ENCODE assay signal across 9 cellular contexts in genomic region chr19:29645911-29646310, GRCh38. TPM values are rescaled to one million over a fixed set of nuclear protein-coding genes. Genes with fewer than 3 reads are reported as not detected.
DNase-seq lines count a peak whose midpoint lies in the region; ATAC-seq and TF ChIP-seq lines count a peak whose summit lies in the region.
"Had no signal": no experiment of that assay in that cellular context is flagged by ENCODE, and none has a peak within 500 bp of the region (broad histone marks: within the 10 kb centered on the region; RNA-seq: fewer than 3 reads in every experiment).

No MANE protein-coding gene starts in this region.

- no peaks in the 10 kb centered on the region for H3K9me3 Mint-ChIP-seq in activated naive CD8-positive, alpha-beta T cell (ENCODE audit: low read depth)
- no peaks in the 10 kb centered on the region for H3K9me3 Mint-ChIP-seq in activated naive CD8-positive, alpha-beta T cell treated with anti-CD3 and anti-CD28 coated beads for 36 hours
- no peaks in the 10 kb centered on the region for H3K9me3 Mint-ChIP-seq in activated T-helper 1 cell treated with anti-CD3 and anti-CD28 coated beads, Interleukin-12 subunit alpha, Interleukin-12 subunit beta, Interleukin-2, Interleukin-4 antibody, amounts not matched to agents 30 ng/mL and 10 ng/mL and 1 ng/mL, durations not matched to agents 14 hours and 24 hours and 36 hours

- H3K9me3 ChIP-seq in right atrium auricular region (no peaks in the 10 kb centered on the region), aorta (ENCODE audit: control insufficient read depth, low read length) (no peaks in the 10 kb centered on the region)
- H3K9me3 ChIP-seq: SJCRH30 had no signal

- no peaks in the 10 kb centered on the region for H3K27me3 Mint-ChIP-seq in activated naive CD8-positive, alpha-beta T cell
- H3K27me3 Mint-ChIP-seq in activated naive CD8-positive, alpha-beta T cell treated with anti-CD3 and anti-CD28 coated beads for 36 hours = peaks cover 4% of the 10 kb centered on the region
- H3K27me3 Mint-ChIP-seq in activated T-helper 1 cell treated with anti-CD3 and anti-CD28 coated beads, Interleukin-12 subunit alpha, Interleukin-12 subunit beta, Interleukin-2, Interleukin-4 antibody, amounts not matched to agents 30 ng/mL and 10 ng/mL and 1 ng/mL, durations not matched to agents 14 hours and 24 hours and 36 hours (ENCODE audit: insufficient read depth) = peaks cover 4% of the 10 kb centered on the region

- H3K27me3 ChIP-seq in right atrium auricular region = no peaks in the 10 kb centered on the region
- H3K27me3 ChIP-seq in aorta (ENCODE audit: control insufficient read depth in 1 of 2, insufficient read depth in 2 of 2, low read length in 1 of 2) = no peaks in the 10 kb centered on the region

- H3K36me3 ChIP-seq in right atrium auricular region = no peaks in the 10 kb centered on the region
- no peaks in the 10 kb centered on the region for H3K36me3 ChIP-seq in aorta (ENCODE audit: control insufficient read depth in 1 of 2, insufficient read depth in 2 of 2, low read length in 1 of 2)
- H3K36me3 ChIP-seq: SJCRH30 had no signal

- H3K27ac Mint-ChIP-seq in activated naive CD8-positive, alpha-beta T cell = peak overlapping the region; percentile 52
- H3K27ac Mint-ChIP-seq in activated naive CD8-positive, alpha-beta T cell treated with anti-CD3 and anti-CD28 coated beads for 36 hours = no peak overlapping the region
- H3K27ac Mint-ChIP-seq in activated T-helper 1 cell treated with anti-CD3 and anti-CD28 coated beads, Interleukin-12 subunit alpha, Interleukin-12 subunit beta, Interleukin-2, Interleukin-4 antibody, amounts not matched to agents 30 ng/mL and 10 ng/mL and 1 ng/mL, durations not matched to agents 14 hours and 24 hours and 36 hours = peak overlapping the region; percentile 36

- no peak overlapping the region for H3K4me3 Mint-ChIP-seq in activated naive CD8-positive, alpha-beta T cell
- no peak overlapping the region for H3K4me3 Mint-ChIP-seq in activated naive CD8-positive, alpha-beta T cell treated with anti-CD3 and anti-CD28 coated beads for 36 hours
- no peak overlapping the region for H3K4me3 Mint-ChIP-seq in activated T-helper 1 cell treated with anti-CD3 and anti-CD28 coated beads, Interleukin-12 subunit alpha, Interleukin-12 subunit beta, Interleukin-2, Interleukin-4 antibody, amounts not matched to agents 30 ng/mL and 10 ng/mL and 1 ng/mL, durations not matched to agents 14 hours and 24 hours and 36 hours

- H3K36me3 Mint-ChIP-seq in activated naive CD8-positive, alpha-beta T cell = no peaks in the 10 kb centered on the region
- H3K36me3 Mint-ChIP-seq in activated naive CD8-positive, alpha-beta T cell treated with anti-CD3 and anti-CD28 coated beads for 36 hours = no peaks in the 10 kb centered on the region
- no peaks in the 10 kb centered on the region for H3K36me3 Mint-ChIP-seq in activated T-helper 1 cell treated with anti-CD3 and anti-CD28 coated beads, Interleukin-12 subunit alpha, Interleukin-12 subunit beta, Interleukin-2, Interleukin-4 antibody, amounts not matched to agents 30 ng/mL and 10 ng/mL and 1 ng/mL, durations not matched to agents 14 hours and 24 hours and 36 hours (ENCODE audit: low read depth)

- H3K4me3 ChIP-seq in right atrium auricular region = no peak overlapping the region
- H3K4me3 ChIP-seq in aorta (ENCODE audit: low read length in 2 of 2) = no peak overlapping the region
- H3K4me3 ChIP-seq: SJCRH30 had no signal

- ATAC-seq in aorta (ENCODE audit: low FRiP score) (peak; percentile 59), HG03521 (IDR thresholded peaks at IDR 0.05; ENCODE audit: unreplicated experiment) (no peak)

- intact Hi-C loops in activated T-helper 1 cell treated with anti-CD3 and anti-CD28 coated beads, Interleukin-12 subunit alpha, Interleukin-12 subunit beta, Interleukin-2, Interleukin-4 antibody, amounts not matched to agents 30 ng/mL and 10 ng/mL and 1 ng/mL, durations not matched to agents 14 hours and 24 hours and 36 hours (cut with micrococcal nuclease) = no loop called here
- intact Hi-C loops in aorta (cut with DNase I) = no loop called here

- 0 to 1% methylated on average over 8 of the region's 8 CpGs for WGBS in aorta, 2 donors

- peaks cover 16% of the 10 kb centered on the region for H3K4me1 Mint-ChIP-seq in activated naive CD8-positive, alpha-beta T cell (ENCODE audit: low read depth)
- peaks cover 13% of the 10 kb centered on the region for H3K4me1 Mint-ChIP-seq in activated naive CD8-positive, alpha-beta T cell treated with anti-CD3 and anti-CD28 coated beads for 36 hours
- peaks cover 20% of the 10 kb centered on the region for H3K4me1 Mint-ChIP-seq in activated T-helper 1 cell treated with anti-CD3 and anti-CD28 coated beads, Interleukin-12 subunit alpha, Interleukin-12 subunit beta, Interleukin-2, Interleukin-4 antibody, amounts not matched to agents 30 ng/mL and 10 ng/mL and 1 ng/mL, durations not matched to agents 14 hours and 24 hours and 36 hours (ENCODE audit: low read depth)

- TF ChIP-seq CTCF in right atrium auricular region (IDR thresholded peaks at IDR 0.05) = no peak

- peaks cover 0 to 25% of the 10 kb centered on the region in 2 donors for H3K4me1 ChIP-seq in right atrium auricular region
- H3K4me1 ChIP-seq in aorta (ENCODE audit: control insufficient read depth in 1 of 2, insufficient read depth in 2 of 2, low read length in 2 of 2) = no peaks in the 10 kb centered on the region
- H3K4me1 ChIP-seq: SJCRH30 had no signal

- no peak for DNase-seq in activated naive CD8-positive, alpha-beta T cell treated with anti-CD3 and anti-CD28 coated beads for 36 hours
- no peak for DNase-seq in activated T-helper 1 cell treated with anti-CD3 and anti-CD28 coated beads, Interleukin-12 subunit alpha, Interleukin-12 subunit beta, Interleukin-2, Interleukin-4 antibody, amounts not matched to agents 30 ng/mL and 10 ng/mL and 1 ng/mL, durations not matched to agents 14 hours and 24 hours and 36 hours (ENCODE audit: low spot score)
- DNase-seq in right atrium auricular region (ENCODE audit: low spot score) (peak; percentile 80), aorta (no peak), SK-N-DZ (ENCODE audit: low spot score) (no peak), NCI-H510A treated with DMSO at 0.1 percent for 48 hours (lab: John Stamatoyannopoulos, UW) (no peak)

- H3K27ac ChIP-seq in right atrium auricular region = peak overlapping the region; percentile 76 to 85
- no peak overlapping the region for H3K27ac ChIP-seq in aorta (ENCODE audit: low read depth in 1 of 2, low read length in 2 of 2)
- H3K27ac ChIP-seq: SJCRH30 had no signal

RNA-seq across cellular contexts. Expression of gene PLEKHF1, which starts 19.4 kb away (rescaled TPM):
- 10 to 100 TPM; 21.7 to 22.2 TPM for total RNA-seq in activated naive CD8-positive, alpha-beta T cell treated with anti-CD3 and anti-CD28 coated beads for 36 hours
- total RNA-seq in activated T-helper 1 cell treated with anti-CD3 and anti-CD28 coated beads, Interleukin-12 subunit alpha, Interleukin-12 subunit beta, Interleukin-2, Interleukin-4 antibody, amounts not matched to agents 30 ng/mL and 10 ng/mL and 1 ng/mL, durations not matched to agents 14 hours and 24 hours and 36 hours = 30.9 and 35.0 TPM in 2 replicates
- 10 to 100 TPM; 32.4 to 86.3 TPM for total RNA-seq in right atrium auricular region
- 10 to 100 TPM; 10.8 to 17.5 TPM for total RNA-seq in aorta
- polyA plus RNA-seq in aorta = 10 to 100 TPM in 1 of 2 donors, 1 to 10 TPM in 1; 9.9 to 17.2 TPM
- polyA plus RNA-seq in SK-N-DZ (2014; cell fraction: cytosol; rRNA removed) = 3.3 and 4.2 TPM in 2 replicates
- 2.6 and 3.7 TPM in 2 replicates for polyA plus RNA-seq in SK-N-DZ (2014; cell fraction: nucleus; rRNA removed)

RNA-seq across cellular contexts. Expression of gene POP4, which starts 39.8 kb away (rescaled TPM):
- total RNA-seq in activated naive CD8-positive, alpha-beta T cell treated with anti-CD3 and anti-CD28 coated beads for 36 hours = 100 to 1,000 TPM; 134 to 137 TPM
- 115 and 119 TPM in 2 replicates for total RNA-seq in activated T-helper 1 cell treated with anti-CD3 and anti-CD28 coated beads, Interleukin-12 subunit alpha, Interleukin-12 subunit beta, Interleukin-2, Interleukin-4 antibody, amounts not matched to agents 30 ng/mL and 10 ng/mL and 1 ng/mL, durations not matched to agents 14 hours and 24 hours and 36 hours
- total RNA-seq in right atrium auricular region (10 to 100 TPM; 36.3 to 40.8 TPM), aorta (10 to 100 TPM; 34.2 to 39.2 TPM)
- polyA plus RNA-seq in aorta = 10 to 100 TPM; 66.1 to 72.5 TPM
- polyA plus RNA-seq in SK-N-DZ (2014; cell fraction: cytosol; rRNA removed) = 48.4 and 60.7 TPM in 2 replicates
- 44.6 and 56.1 TPM in 2 replicates for polyA plus RNA-seq in SK-N-DZ (2014; cell fraction: nucleus; rRNA removed)

Comparison
In these comparisons a context has a peak if more than half of its experiments do, and no peak if none do; other contexts are left out.
1. H3K27ac ChIP-seq: peak in right atrium auricular region (2 of 2); none in aorta (0 of 2).